13 cellular contexts compared by ENCODE assay signal in genomic region chr2:235330775-235331438, GRCh38.
DNase-seq lines count a peak whose midpoint lies in the region; ATAC-seq and TF ChIP-seq lines count a peak whose summit lies in the region.
"Had no signal": no experiment of that assay in that cellular context is flagged by ENCODE, and none has a peak within 500 bp of the region (broad histone marks: within the 10 kb centered on the region; RNA-seq: fewer than 3 reads in every experiment).

No MANE protein-coding gene starts in this region.

- H3K4me1 ChIP-seq in adipocyte (ENCODE audit: control insufficient read depth, insufficient read depth, low read length), result peaks cover 7% of the 10 kb centered on the region
- H3K4me1 ChIP-seq: parathyroid adenoma, thyroid gland had no signal

- no peaks in the 10 kb centered on the region for H3K36me3 ChIP-seq in adipocyte (ENCODE audit: control insufficient read depth, insufficient read depth, low read length, severe bottlenecking)
- H3K36me3 ChIP-seq: thyroid gland had no signal

- no peak overlapping the region for H3K4me3 ChIP-seq in adipocyte (ENCODE audit: low read length)
- H3K4me3 ChIP-seq: thyroid gland had no signal

- DNase-seq in AG09319 (ENCODE audit: extremely low read depth, low read depth) (peak; percentile 62), HS-5 (ENCODE audit: low read depth) (peak; percentile 97), adipocyte (ENCODE audit: low read depth) (peak; percentile 76), foreskin melanocyte (peak; percentile 95), germinal center (ENCODE audit: low spot score) (no peak)
- DNase-seq in stimulated activated naive CD4-positive, alpha-beta T cell (lab: John Stamatoyannopoulos, UW), result no peak
- DNase-seq: effector CD8-positive, alpha-beta T cell; kidney glomerular epithelial cell; thyroid gland had no signal

- H3K9ac ChIP-seq in adipocyte (ENCODE audit: low read length), result no peak overlapping the region
- H3K9ac ChIP-seq: parathyroid adenoma had no signal

- H3K9me3 ChIP-seq in adipocyte (ENCODE audit: control insufficient read depth, low read length), result peaks cover 9% of the 10 kb centered on the region
- H3K9me3 ChIP-seq: thyroid gland had no signal

- TF ChIP-seq CTCF in AG09319 (IDR thresholded peaks at IDR 0.05; ENCODE audit: low read depth, low read length), result no peak

- H3K27me3 ChIP-seq in adipocyte (replicated peaks; ENCODE audit: control insufficient read depth, insufficient read depth, low read length), result peaks cover 11% of the 10 kb centered on the region
- H3K27me3 ChIP-seq: thyroid gland had no signal

- ATAC-seq in HG03039 (IDR thresholded peaks at IDR 0.05; ENCODE audit: unreplicated experiment) (no peak), GM21447 (IDR thresholded peaks at IDR 0.05; ENCODE audit: unreplicated experiment) (no peak)
- ATAC-seq: Right ventricle myocardium inferior had no signal

Comparison
In these comparisons a context has a peak if more than half of its experiments do, and no peak if none do; other contexts are left out.
1. DNase-seq: peak in AG09319 (single experiment), HS-5 (single experiment), adipocyte (single experiment) and foreskin melanocyte (single experiment); none in germinal center (single experiment) and stimulated activated naive CD4-positive, alpha-beta T cell (0 of 6).